In genomic region chr1:111204923-111205723, GRCh38 we compare ENCODE assay signal across 11 cellular contexts. TPM values are rescaled to one million over a fixed set of nuclear protein-coding genes. Genes with fewer than 3 reads are reported as not detected.
DNase-seq lines count a peak whose midpoint lies in the region; ATAC-seq and TF ChIP-seq lines count a peak whose summit lies in the region.
"Had no signal": no experiment of that assay in that cellular context is flagged by ENCODE, and none has a peak within 500 bp of the region (broad histone marks: within the 10 kb centered on the region; RNA-seq: fewer than 3 reads in every experiment).

No MANE protein-coding gene starts in this region.

- POLR2A ChIA-PET in activated CD4-positive, alpha-beta memory T cell treated with anti-CD3 and anti-CD28 coated beads, Interleukin-2, amount 10 ng/mL, durations not matched to agents 7 days and 5 days (lab: Charles Lee), result interaction anchor here (14.7 kb wide), 1 partner anchor 13 kb away, joined by 590 read pairs; no protein-coding TSS in a partner anchor

- in situ Hi-C loops in G401 (cut with HindIII; ENCODE audit: low sequenced_read_pairs), result no loop called here

- TF ChIP-seq POLR2A in vagina (IDR thresholded peaks at IDR 0.05), result no peak

- no peaks in the 10 kb centered on the region for H3K9me3 Mint-ChIP-seq in activated CD4-positive, alpha-beta memory T cell treated with anti-CD3 and anti-CD28 coated beads, Interleukin-2, amount 10 ng/mL, durations not matched to agents 7 days and 5 days
- no peaks in the 10 kb centered on the region for H3K9me3 Mint-ChIP-seq in mesothelial cell of epicardium

- ATAC-seq in left cardiac atrium, result no peak
- no peak for ATAC-seq in GM21717 (IDR thresholded peaks at IDR 0.05; ENCODE audit: unreplicated experiment)

- peak overlapping the region; percentile 75 for H3K27ac Mint-ChIP-seq in activated CD4-positive, alpha-beta memory T cell treated with anti-CD3 and anti-CD28 coated beads, Interleukin-2, amount 10 ng/mL, durations not matched to agents 7 days and 5 days
- no peak overlapping the region for H3K27ac Mint-ChIP-seq in mesothelial cell of epicardium

- H3K4me1 ChIP-seq in right atrium auricular region (peaks cover 0 to 13% of the 10 kb centered on the region in 2 donors), vagina (peaks cover 37% of the 10 kb centered on the region)

- peak overlapping the region in 1 of 2 donors; percentile 64 for H3K4me3 ChIP-seq in right atrium auricular region
- H3K4me3 ChIP-seq in vagina, result peak overlapping the region; percentile 70 to 77

- peaks cover 14% of the 10 kb centered on the region for H3K27me3 Mint-ChIP-seq in activated CD4-positive, alpha-beta memory T cell treated with anti-CD3 and anti-CD28 coated beads, Interleukin-2, amount 10 ng/mL, durations not matched to agents 7 days and 5 days
- peaks cover 5% of the 10 kb centered on the region for H3K27me3 Mint-ChIP-seq in mesothelial cell of epicardium (ENCODE audit: low read depth)

- no peaks in the 10 kb centered on the region for H3K27me3 ChIP-seq in right atrium auricular region
- H3K27me3 ChIP-seq in vagina, result no peaks in the 10 kb centered on the region

- intact Hi-C loops in left cardiac atrium (cut with DNase I) (no loop called here), vagina (cut with DNase I) (no loop called here)

- CTCF ChIA-PET in activated CD4-positive, alpha-beta memory T cell treated with anti-CD3 and anti-CD28 coated beads, Interleukin-2, amount 10 ng/mL, durations not matched to agents 7 days and 5 days (lab: Charles Lee), result no interaction called here

- no peaks in the 10 kb centered on the region for H3K36me3 ChIP-seq in right atrium auricular region
- H3K36me3 ChIP-seq in vagina, result no peaks in the 10 kb centered on the region

- H3K9me3 ChIP-seq in right atrium auricular region, result no peaks in the 10 kb centered on the region
- H3K9me3 ChIP-seq in vagina, result no peaks in the 10 kb centered on the region

- H3K27ac ChIP-seq in right atrium auricular region, result no peak overlapping the region
- peak overlapping the region; percentile 78 for H3K27ac ChIP-seq in vagina

- peaks cover 57% of the 10 kb centered on the region for H3K4me1 Mint-ChIP-seq in activated CD4-positive, alpha-beta memory T cell treated with anti-CD3 and anti-CD28 coated beads, Interleukin-2, amount 10 ng/mL, durations not matched to agents 7 days and 5 days
- H3K4me1 Mint-ChIP-seq in mesothelial cell of epicardium, result peaks cover 13% of the 10 kb centered on the region

- TF ChIP-seq CTCF in right atrium auricular region (IDR thresholded peaks at IDR 0.05) (no peak), mesothelial cell of epicardium (IDR thresholded peaks at IDR 0.05; ENCODE audit: unreplicated experiment) (no peak), vagina (IDR thresholded peaks at IDR 0.05) (no peak)

- H3K4me3 Mint-ChIP-seq in activated CD4-positive, alpha-beta memory T cell treated with anti-CD3 and anti-CD28 coated beads, Interleukin-2, amount 10 ng/mL, durations not matched to agents 7 days and 5 days, result peak overlapping the region; percentile 96
- peak overlapping the region; percentile 59 for H3K4me3 Mint-ChIP-seq in mesothelial cell of epicardium

- peaks cover 3% of the 10 kb centered on the region for H3K36me3 Mint-ChIP-seq in activated CD4-positive, alpha-beta memory T cell treated with anti-CD3 and anti-CD28 coated beads, Interleukin-2, amount 10 ng/mL, durations not matched to agents 7 days and 5 days (ENCODE audit: low read depth)
- H3K36me3 Mint-ChIP-seq in mesothelial cell of epicardium, result no peaks in the 10 kb centered on the region

- DNase-seq in right atrium auricular region (ENCODE audit: low spot score), result peak; percentile 30
- no peak for DNase-seq in left cardiac atrium
- no peak for DNase-seq in activated CD4-positive, alpha-beta memory T cell treated with anti-CD3 and anti-CD28 coated beads, Interleukin-2, amount 10 ng/mL, durations not matched to agents 7 days and 5 days
- no peak for DNase-seq in mesothelial cell of epicardium (ENCODE audit: low spot score in 2 of 2, unreplicated experiment in 2 of 2)
- no peak for DNase-seq in vagina (ENCODE audit: extremely low spot score in 2 of 2)
- DNase-seq in occipital lobe (lab: John Stamatoyannopoulos, UW), result no peak
- no peak for DNase-seq in G401 (ENCODE audit: low spot score)
- DNase-seq: NCI-H1436 treated with DMSO at 0.1 percent for 48 hours had no signal

RNA-seq across cellular contexts. Expression of gene DENND2D, which starts 4.7 kb away (rescaled TPM):
- 1 to 10 TPM; 1.7 to 5.7 TPM for total RNA-seq in right atrium auricular region
- 10 to 100 TPM in 1 of 2 donors, 1 to 10 TPM in 1; 8.6 to 10.6 TPM for total RNA-seq in left cardiac atrium
- 100 to 1,000 TPM; 207 to 210 TPM for total RNA-seq in activated CD4-positive, alpha-beta memory T cell treated with anti-CD3 and anti-CD28 coated beads, Interleukin-2, amount 10 ng/mL, durations not matched to agents 7 days and 5 days
- 4.1 to 4.8 TPM (median 4.7 TPM) in 3 replicates for total RNA-seq in mesothelial cell of epicardium
- total RNA-seq in vagina, result 25.5 TPM
- total RNA-seq in occipital lobe, result 0.94 TPM
- not detected in 2 replicates for total RNA-seq in G401 (2014; rRNA removed; shearing (Covaris generic))
- total RNA-seq: H7 had no signal

RNA-seq across cellular contexts. Expression of gene CHI3L2, which starts 22.4 kb away (rescaled TPM):
- total RNA-seq in right atrium auricular region (1 to 10 TPM in 1 of 2 donors, under 1 TPM in 1; 0.52 to 9.9 TPM), left cardiac atrium (10 to 100 TPM; 11.7 to 36.8 TPM), mesothelial cell of epicardium (not detected in 3 replicates), vagina (5.6 TPM), occipital lobe (0.47 TPM)
- 1 to 10 TPM; 8.5 to 9.0 TPM for total RNA-seq in activated CD4-positive, alpha-beta memory T cell treated with anti-CD3 and anti-CD28 coated beads, Interleukin-2, amount 10 ng/mL, durations not matched to agents 7 days and 5 days
- total RNA-seq in G401 (2014; rRNA removed; shearing (Covaris generic)), result not detected in 2 replicates
- total RNA-seq: glomerular endothelial cell, H7 had no signal
